9 cellular contexts compared by ENCODE assay signal in the genomic region with DNA sequence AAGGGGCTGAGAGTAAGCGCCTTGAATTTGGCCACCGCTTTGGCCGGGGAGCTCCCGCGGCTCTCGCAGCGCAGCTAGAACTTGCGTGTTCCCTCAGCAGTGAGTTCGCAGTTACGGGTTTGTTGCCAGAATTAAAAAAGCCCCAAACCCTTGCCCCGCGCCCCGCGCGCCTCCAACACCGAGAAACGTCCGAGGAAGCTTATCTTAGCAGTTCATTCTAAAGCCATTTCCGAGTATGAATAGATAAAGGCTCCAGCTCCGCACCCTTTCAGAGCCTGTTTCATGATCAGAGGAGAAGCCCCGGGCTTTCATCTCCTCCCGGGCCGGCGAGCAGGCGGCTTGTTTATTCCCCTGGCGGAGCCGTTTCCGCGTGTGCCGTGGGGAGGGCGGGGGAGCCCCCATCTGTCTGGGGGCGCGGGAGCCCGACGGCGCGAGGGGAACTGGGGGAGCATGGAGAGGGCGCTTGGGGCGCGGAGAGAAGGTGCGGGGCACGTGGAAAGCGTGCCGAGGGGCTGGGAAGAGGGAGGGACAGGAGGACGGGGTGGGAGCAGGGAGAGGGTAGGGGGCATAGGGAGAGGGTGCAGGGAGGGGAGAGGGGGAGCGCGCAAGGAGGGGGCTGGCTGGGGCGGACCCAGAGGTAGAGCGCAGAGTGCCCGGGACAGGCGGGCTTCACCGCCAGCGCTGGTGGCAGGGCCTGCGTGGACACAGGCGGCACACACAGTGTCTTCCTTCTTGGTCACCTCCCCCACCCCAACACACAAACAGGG. TPM values are rescaled to one million over a fixed set of nuclear protein-coding genes. Genes with fewer than 3 reads are reported as not detected.
A peak's percentile ranks its signal among the peaks of the same experiment; 100 is the strongest.
DNase-seq lines count a peak whose midpoint lies in the region; ATAC-seq, FAIRE-seq and TF ChIP-seq lines count a peak whose summit lies in the region.
"Had no signal": no experiment of that assay in that cellular context is flagged by ENCODE, and none has a peak within 500 bp of the region (broad histone marks: within the 10 kb centered on the region; RNA-seq: fewer than 3 reads in every experiment).

No MANE protein-coding gene starts in this region.

- H3K36me3 Mint-ChIP-seq in astrocyte (ENCODE audit: low read depth, unreplicated experiment) (no peaks in the 10 kb centered on the region), mesothelial cell of epicardium (peaks cover 7% of the 10 kb centered on the region), CD14-positive monocyte (peaks cover 3 to 11% of the 10 kb centered on the region in 2 donors)

- H3K9me3 ChIP-seq in heart right ventricle, result no peaks in the 10 kb centered on the region
- peaks cover 4% of the 10 kb centered on the region for H3K9me3 ChIP-seq in astrocyte (ENCODE audit: insufficient read depth, low read depth, low read length)
- H3K9me3 ChIP-seq in MG63, result no peaks in the 10 kb centered on the region

- H3K4me3 Mint-ChIP-seq in astrocyte (ENCODE audit: unreplicated experiment) (peak overlapping the region; percentile 62), mesothelial cell of epicardium (peak overlapping the region; percentile 48), CD14-positive monocyte (peak overlapping the region in 1 of 2 donors; percentile 77)

- no peaks in the 10 kb centered on the region for H4K20me1 ChIP-seq in astrocyte (ENCODE audit: insufficient read depth, low read length)

- H3K4me1 ChIP-seq in heart right ventricle (peaks cover 0 to 15% (median 6%) of the 10 kb centered on the region in 9 donors), astrocyte (ENCODE audit: insufficient read depth, low read length) (no peaks in the 10 kb centered on the region)

- WGBS in heart right ventricle, 2 donors, result 2 to 6% methylated on average over 48 to 55 of the region's 55 CpGs

- TF ChIP-seq CTCF in heart right ventricle (IDR thresholded peaks at IDR 0.05) (no peak), astrocyte (IDR thresholded peaks at IDR 0.05; ENCODE audit: insufficient read depth, low read depth, low read length) (no peak), mesothelial cell of epicardium (IDR thresholded peaks at IDR 0.05; ENCODE audit: unreplicated experiment) (no peak), CD14-positive monocyte (IDR thresholded peaks at IDR 0.05) (no peak)

- H3K27ac ChIP-seq in heart right ventricle (no peak overlapping the region), astrocyte (ENCODE audit: low read depth, low read length) (no peak overlapping the region)

- no peaks in the 10 kb centered on the region for H3K4me1 Mint-ChIP-seq in astrocyte (ENCODE audit: low read depth, unreplicated experiment)
- peaks cover 74% of the 10 kb centered on the region for H3K4me1 Mint-ChIP-seq in mesothelial cell of epicardium
- peaks cover 26% of the 10 kb centered on the region for H3K4me1 Mint-ChIP-seq in CD14-positive monocyte

- no peaks in the 10 kb centered on the region for H3K36me3 ChIP-seq in heart right ventricle
- H3K36me3 ChIP-seq in astrocyte (ENCODE audit: insufficient read depth, low read length), result no peaks in the 10 kb centered on the region
- H3K36me3 ChIP-seq in MG63, result no peaks in the 10 kb centered on the region

- H3K9me3 Mint-ChIP-seq in astrocyte (ENCODE audit: unreplicated experiment) (peaks cover 41% of the 10 kb centered on the region), mesothelial cell of epicardium (no peaks in the 10 kb centered on the region), CD14-positive monocyte (peaks cover 0 to 23% (median 12%) of the 10 kb centered on the region in 7 donors)

- H3K9ac ChIP-seq in astrocyte (ENCODE audit: low read length), result no peak overlapping the region

- peak overlapping the region; percentile 76 for H3K4me2 ChIP-seq in astrocyte (ENCODE audit: low read length)

- FAIRE-seq in astrocyte (lab: Jason Lieb, UNC), result no peak

- no peaks in the 10 kb centered on the region for H3K79me2 ChIP-seq in astrocyte (ENCODE audit: insufficient read depth, low read length)

- intact Hi-C loops in heart right ventricle (cut with DNase I), result no loop called here
- intact Hi-C loops in left cardiac atrium (cut with DNase I), result no loop called here
- intact Hi-C loops in CD14-positive monocyte (cut with micrococcal nuclease), result no loop called here

- H3K27me3 Mint-ChIP-seq in astrocyte (ENCODE audit: low read depth, unreplicated experiment), result peaks cover 91% of the 10 kb centered on the region
- H3K27me3 Mint-ChIP-seq in mesothelial cell of epicardium (ENCODE audit: low read depth), result peaks cover 61% of the 10 kb centered on the region
- H3K27me3 Mint-ChIP-seq in CD14-positive monocyte (ENCODE audit: low read depth in 3 of 3), result peaks cover 66 to 81% (median 73%) of the 10 kb centered on the region in 3 donors

- H2AFZ ChIP-seq in astrocyte (ENCODE audit: low read depth, low read length), result peak overlapping the region; percentile 26

- DNase-seq in heart right ventricle (no peak), left cardiac atrium (no peak), astrocyte (ENCODE audit: low read depth) (no peak), mesothelial cell of epicardium (ENCODE audit: low spot score in 2 of 2, unreplicated experiment in 2 of 2) (no peak), NCI-H2107 (lab: John Stamatoyannopoulos, UW) (no peak), MG63 (no peak), CD14-positive monocyte (ENCODE audit: low spot score) (no peak)
- DNase-seq: NCI-H2081 treated with DMSO at 0.1 percent for 48 hours had no signal

- H3K27me3 ChIP-seq in heart right ventricle (peaks cover 0 to 82% (median 74%) of the 10 kb centered on the region in 7 donors), astrocyte (ENCODE audit: insufficient read depth, low read length) (peaks cover 74% of the 10 kb centered on the region), MG63 (no peaks in the 10 kb centered on the region)

- peak in 1 of 8 donors; percentile 26 for ATAC-seq in heart right ventricle
- no peak for ATAC-seq in left cardiac atrium
- no peak for ATAC-seq in HG02588 (IDR thresholded peaks at IDR 0.05; ENCODE audit: unreplicated experiment)

- H3K27ac Mint-ChIP-seq in astrocyte (ENCODE audit: unreplicated experiment), result no peak overlapping the region
- peak overlapping the region; percentile 89 for H3K27ac Mint-ChIP-seq in mesothelial cell of epicardium
- peak overlapping the region in 1 of 7 donors; percentile 41 for H3K27ac Mint-ChIP-seq in CD14-positive monocyte

- H3K4me3 ChIP-seq in heart right ventricle (peak overlapping the region in 6 of 10 donors; percentile 21 to 39 (median 28)), astrocyte (ENCODE audit: insufficient read depth, low read depth, low read length) (peak overlapping the region; percentile 33), MG63 (no peak overlapping the region)

RNA-seq across cellular contexts. Expression of a gene that starts 9.9 kb away (rescaled TPM):
- total RNA-seq in heart right ventricle (not detected), left cardiac atrium (not detected), astrocyte (0.14 TPM in 1 of 2 replicates, not detected in the other), mesothelial cell of epicardium (51.9 to 56.6 TPM (median 54.2 TPM) in 3 replicates)
- polyA plus RNA-seq in heart right ventricle (under 1 TPM in 1 of 2 donors, not detected in 1; 0.03 TPM), CD14-positive monocyte (not detected)
- 0.76 and 0.89 TPM in 2 replicates for total RNA-seq in MG63 (2014; rRNA removed; shearing (Covaris generic); ENCODE audit: low replicate concordance)

Comparison
In these comparisons a context has a peak if more than half of its experiments do, and no peak if none do; other contexts are left out.
1. RNA of a gene that starts 9.9 kb away (total RNA-seq): 51.9 to 56.6 TPM in mesothelial cell of epicardium; 0.76 to 0.89 TPM in MG63, not detected in left cardiac atrium, 0.14 TPM in astrocyte and not detected in heart right ventricle; every median in the first group is over 10 times any median in the second.